ENCODE assay signal across 9 cellular contexts in genomic region chr6:97626586-97627441, GRCh38.
DNase-seq lines count a peak whose midpoint lies in the region; ATAC-seq and TF ChIP-seq lines count a peak whose summit lies in the region.
"Had no signal": no experiment of that assay in that cellular context is flagged by ENCODE, and none has a peak within 500 bp of the region (broad histone marks: within the 10 kb centered on the region; RNA-seq: fewer than 3 reads in every experiment).

No MANE protein-coding gene starts in this region.

- H3K9me3 ChIP-seq in HCT116 (ENCODE audit: control insufficient read depth in 1 of 2, insufficient read depth in 1 of 2, low read depth in 1 of 2, low read length in 2 of 2) (no peaks in the 10 kb centered on the region), esophagus squamous epithelium (no peaks in the 10 kb centered on the region), stomach (no peaks in the 10 kb centered on the region)

- no peak overlapping the region for H3K9ac ChIP-seq in HCT116 (ENCODE audit: low read length)

- H3K27me3 ChIP-seq in HCT116 (ENCODE audit: insufficient read depth, low read length) (no peaks in the 10 kb centered on the region), esophagus squamous epithelium (no peaks in the 10 kb centered on the region), stomach (no peaks in the 10 kb centered on the region)

- TF ChIP-seq RAD21 in HCT116 (IDR thresholded peaks at IDR 0.05; ENCODE audit: low read depth) = no peak

- CTCF ChIA-PET in HCT116 (lab: Charles Lee) = no interaction called here

- no peaks in the 10 kb centered on the region for H3K9me2 ChIP-seq in HCT116 (ENCODE audit: insufficient read depth)

- H3K4me2 ChIP-seq in HCT116 (ENCODE audit: low read length) = peak overlapping the region; percentile 15; the same call in 1 of the 2 replicates

- intact Hi-C loops in HCT116 (cut with micrococcal nuclease) (no loop called here), esophagus squamous epithelium (cut with DNase I) (no loop called here), stomach (cut with DNase I; ENCODE audit: low total_unique reads) (no loop called here)

- H3K4me1 ChIP-seq in HCT116 (ENCODE audit: control insufficient read depth in 1 of 2, insufficient read depth in 2 of 2, low read length in 2 of 2) (no peaks in the 10 kb centered on the region), esophagus squamous epithelium (peaks cover 0 to 7% (median 0%) of the 10 kb centered on the region in 3 donors), stomach (no peaks in the 10 kb centered on the region)

- TF ChIP-seq EP300 in stomach (IDR thresholded peaks at IDR 0.05) = no peak

- no peak for TF ChIP-seq POLR2A in HCT116 (IDR thresholded peaks at IDR 0.05; ENCODE audit: borderline replicate concordance, extremely low read depth, insufficient read depth, insufficient read length)
- TF ChIP-seq POLR2A in esophagus squamous epithelium (IDR thresholded peaks at IDR 0.05) = no peak
- no peak for TF ChIP-seq POLR2A in stomach (IDR thresholded peaks at IDR 0.05)

- no peaks in the 10 kb centered on the region for H3K79me2 ChIP-seq in HCT116 (ENCODE audit: insufficient read depth, low read length)

- H3K27ac ChIP-seq in HCT116 (ENCODE audit: low read depth, low read length) (no peak overlapping the region), esophagus squamous epithelium (no peak overlapping the region), stomach (no peak overlapping the region)

- no peak for DNase-seq in HCT116 (ENCODE audit: low read depth, low spot score)
- peak; percentile 74 for DNase-seq in NCI-H524 treated with DMSO at 0.1 percent for 48 hours (lab: John Stamatoyannopoulos, UW)
- DNase-seq in esophagus squamous epithelium (lab: John Stamatoyannopoulos, UW) = no peak
- no peak for DNase-seq in stomach
- DNase-seq in kidney tubule cell (ENCODE audit: low spot score) = no peak
- DNase-seq in activated naive CD4-positive, alpha-beta T cell treated with Interleukin-2 at 50 U/mL for 16 hours = no peak
- DNase-seq: MV-4-11 had no signal

- H3K36me3 ChIP-seq in HCT116 (ENCODE audit: control insufficient read depth in 1 of 2, insufficient read depth in 2 of 2, low read length in 2 of 2) = no peaks in the 10 kb centered on the region
- H3K36me3 ChIP-seq in esophagus squamous epithelium = no peaks in the 10 kb centered on the region
- no peaks in the 10 kb centered on the region for H3K36me3 ChIP-seq in stomach

- H4K20me1 ChIP-seq in HCT116 (ENCODE audit: insufficient read depth) = no peaks in the 10 kb centered on the region

- WGBS in esophagus squamous epithelium, 2 donors = 28 to 39% methylated on average over 8 of the region's 8 CpGs
- 35 to 61% (median 52%) methylated on average over 8 of the region's 8 CpGs for WGBS in stomach, 5 donors

- ATAC-seq in HCT116 (no peak), GM21619 (IDR thresholded peaks at IDR 0.05; ENCODE audit: unreplicated experiment) (no peak), GM21515 (IDR thresholded peaks at IDR 0.05; ENCODE audit: unreplicated experiment) (no peak)

- POLR2A ChIA-PET in HCT116 (lab: Charles Lee) = no interaction called here

- H3K4me3 ChIP-seq in HCT116 (replicated peaks in 1 of 2; ENCODE audit: low read depth in 1 of 2, low read length in 2 of 2) (no peak overlapping the region), esophagus squamous epithelium (peak overlapping the region in 3 of 4 donors; percentile 12 to 35 (median 23)), stomach (peak overlapping the region in 3 of 4 donors; percentile 5 to 14 (median 10))

- no peak overlapping the region for H2AFZ ChIP-seq in HCT116 (ENCODE audit: low read depth, low read length, poor library complexity, severe bottlenecking)

- TF ChIP-seq CTCF in HCT116 (IDR thresholded peaks at IDR 0.05 in 2 of 3, conservative IDR thresholded peaks at IDR 0.05 in 1 of 3; ENCODE audit: borderline replicate concordance in 1 of 3, insufficient read depth in 1 of 3, low read depth in 2 of 3, low read length in 2 of 3) (no peak), esophagus squamous epithelium (IDR thresholded peaks at IDR 0.05) (no peak), stomach (IDR thresholded peaks at IDR 0.05) (no peak)

- no TSS peak for BruUV-seq in HCT116 (replicated peaks; lab: Mats Ljungman, UMichigan)

- RAD21 ChIA-PET in HCT116 (lab: Charles Lee; ENCODE audit: low non-redundant PET in 1 of 2, low total read pairs in 2 of 2, uncharacterized antibody in 2 of 2, unreplicated experiment in 2 of 2) = no interaction called here

TF ChIP-seq in HCT116, 20 proteins besides CTCF, POLR2A, EP300 and RAD21:
- TF ChIP-seq EZH2 (IDR thresholded peaks at IDR 0.05) = no peak
- no peak for TF ChIP-seq TCF7L2 (IDR thresholded peaks at IDR 0.05; ENCODE audit: borderline replicate concordance, extremely low read depth, insufficient read depth, insufficient read length)
- no peak for TF ChIP-seq MAX (IDR thresholded peaks at IDR 0.05)
TF ChIP-seq in HCT116: peak in this region for 0.

Comparison
In these comparisons a context has a peak if more than half of its experiments do, and no peak if none do; other contexts are left out.
1. H3K4me3 ChIP-seq: peak in esophagus squamous epithelium (3 of 4) and stomach (3 of 4); none in HCT116 (0 of 2).